8 cellular contexts compared by ENCODE assay signal in the genomic region with DNA sequence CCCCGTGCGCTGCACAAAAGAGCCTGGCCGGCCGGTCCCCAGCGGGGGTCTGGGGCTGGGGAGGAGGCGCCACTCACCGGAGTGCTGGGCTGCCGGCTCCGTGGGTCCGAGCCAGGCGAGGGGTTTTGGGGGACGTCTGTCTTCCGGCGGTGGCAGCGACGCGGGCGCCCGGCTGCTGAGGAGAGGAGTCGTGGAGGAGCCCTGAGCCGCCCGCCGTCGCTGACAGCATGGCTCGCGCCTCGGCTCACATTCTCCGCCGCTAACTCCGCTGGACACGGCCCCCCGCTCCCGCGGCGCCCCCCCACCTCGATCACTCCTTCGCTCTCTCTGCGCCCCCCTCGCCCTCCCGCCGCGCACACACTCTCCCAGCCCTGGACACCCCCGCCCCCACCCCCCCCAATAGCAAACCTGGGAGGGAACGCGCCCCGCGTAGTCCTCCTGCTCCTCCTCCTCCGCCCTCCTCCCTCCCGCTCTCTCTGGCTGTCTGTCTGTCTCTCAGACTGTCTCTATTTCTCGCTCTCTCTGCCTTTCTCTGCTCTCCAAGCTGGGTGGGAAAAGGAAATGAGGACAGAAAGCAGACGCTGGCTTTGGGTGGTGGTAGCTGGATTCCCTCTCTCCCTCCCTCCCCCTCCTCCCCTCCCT. TPM values are rescaled to one million over a fixed set of nuclear protein-coding genes. Genes with fewer than 3 reads are reported as not detected.
DNase-seq lines count a peak whose midpoint lies in the region; FAIRE-seq and TF ChIP-seq lines count a peak whose summit lies in the region.

No MANE protein-coding gene starts in this region.

- FAIRE-seq in small intestine (lab: Jason Lieb, UNC): no peak

- H3K9ac ChIP-seq in OCI-LY1 (ENCODE audit: low read length): peak overlapping the region; percentile 77
- peak overlapping the region; percentile 66; the same call in 1 of the 2 replicates for H3K9ac ChIP-seq in iPS-20b (ENCODE audit: low read depth, low read length)

- H3K27me3 ChIP-seq in OCI-LY1 (ENCODE audit: insufficient read depth, low read length) (no peaks in the 10 kb centered on the region), iPS-20b (ENCODE audit: insufficient read depth, low read length) (peaks cover 8% of the 10 kb centered on the region), small intestine (ENCODE audit: control insufficient read depth in 2 of 2, insufficient read depth in 2 of 2, low read length in 2 of 2) (no peaks in the 10 kb centered on the region)

- peak overlapping the region; percentile 87 for H3K4me2 ChIP-seq in OCI-LY1 (ENCODE audit: low read length)

- H3F3A ChIP-seq in OCI-LY1 (ENCODE audit: insufficient read depth, low read length): no peaks in the 10 kb centered on the region

- no peaks in the 10 kb centered on the region for H3K79me2 ChIP-seq in OCI-LY1 (ENCODE audit: insufficient read depth, low read length)

- DNase-seq in activated effector memory CD4-positive, alpha-beta T cell treated with anti-CD3 and anti-CD28 coated beads, Interleukin-2, amount 50 U/mL, for 16 hours: peak; percentile 74
- DNase-seq in activated effector memory CD4-positive, alpha-beta T cell treated with Interleukin-2 at 50 U/mL for 16 hours: no peak
- DNase-seq in astrocyte of the hippocampus (ENCODE audit: low read depth, low spot score) (peak; percentile 60), small intestine (no peak), OCI-M2 (lab: John Stamatoyannopoulos, UW; ENCODE audit: unreplicated experiment) (no peak), SK-N-DZ (ENCODE audit: low spot score) (no peak)

- no peaks in the 10 kb centered on the region for H3K9me2 ChIP-seq in OCI-LY1 (ENCODE audit: low read depth, low read length)

- H4K20me1 ChIP-seq in OCI-LY1 (ENCODE audit: insufficient read depth, low read length): no peaks in the 10 kb centered on the region

- no peak for TF ChIP-seq CTCF in OCI-LY1 (IDR thresholded peaks at IDR 0.05; ENCODE audit: low read length)

- H3K9me3 ChIP-seq in OCI-LY1 (ENCODE audit: low read length) (no peaks in the 10 kb centered on the region), iPS-20b (ENCODE audit: insufficient read depth, low read depth, low read length) (no peaks in the 10 kb centered on the region), small intestine (ENCODE audit: control insufficient read depth, low read depth) (no peaks in the 10 kb centered on the region)

- H3K36me3 ChIP-seq in OCI-LY1 (ENCODE audit: insufficient read depth, low read length) (no peaks in the 10 kb centered on the region), iPS-20b (ENCODE audit: insufficient read depth, low read depth, low read length) (no peaks in the 10 kb centered on the region), small intestine (ENCODE audit: control insufficient read depth in 2 of 2, insufficient read depth in 2 of 2, low read length in 2 of 2) (no peaks in the 10 kb centered on the region)

- no peak overlapping the region for H2AFZ ChIP-seq in OCI-LY1 (ENCODE audit: low read length)

- 0 to 1% (median 1%) methylated on average over 21 to 51 of the region's 51 CpGs for whole genome bisulfite sequencing in small intestine, 3 donors

- H3K27ac ChIP-seq in OCI-LY1 (ENCODE audit: low read depth, low read length, poor library complexity, severe bottlenecking): peak overlapping the region; percentile 27
- H3K27ac ChIP-seq in iPS-20b (ENCODE audit: low read length): no peak overlapping the region
- H3K27ac ChIP-seq in small intestine (ENCODE audit: low read depth in 1 of 2, low read length in 1 of 2): peak overlapping the region; percentile 63 to 84

- H3K4me3 ChIP-seq in OCI-LY1 (ENCODE audit: low read depth, low read length, poor library complexity, severe bottlenecking): peak overlapping the region; percentile 72
- peak overlapping the region; percentile 81 for H3K4me3 ChIP-seq in iPS-20b (ENCODE audit: low read length)
- H3K4me3 ChIP-seq in small intestine (ENCODE audit: low read depth in 1 of 2, low read length in 2 of 2): peak overlapping the region; percentile 76 to 82

- peaks cover 33% of the 10 kb centered on the region for H3K4me1 ChIP-seq in OCI-LY1 (ENCODE audit: insufficient read depth, low read length, severe bottlenecking)
- H3K4me1 ChIP-seq in iPS-20b (ENCODE audit: insufficient read depth, low read length): peaks cover 51% of the 10 kb centered on the region
- H3K4me1 ChIP-seq in small intestine (ENCODE audit: control insufficient read depth in 2 of 2, insufficient read depth in 1 of 2, low read depth in 1 of 2, low read length in 1 of 2): peaks cover 3 to 6% of the 10 kb centered on the region in 2 donors

RNA-seq across cellular contexts. Expression of a gene that starts 0.5 kb away (rescaled TPM):
- 1 to 10 TPM; 3.5 to 8.7 (median 5.1) TPM for polyA plus RNA-seq in small intestine
- polyA plus RNA-seq in SK-N-DZ (2014; cell fraction: cytosol; rRNA removed): 1.5 and 3.5 TPM in 2 replicates
- 3.2 and 3.8 TPM in 2 replicates for polyA plus RNA-seq in SK-N-DZ (2014; cell fraction: nucleus; rRNA removed)

RNA-seq across cellular contexts. Expression of a gene that starts 31.5 kb away (rescaled TPM):
- 10 to 100 TPM in 1 of 3 donors, 1 to 10 TPM in 2; 1.6 to 12.6 (median 1.6) TPM for polyA plus RNA-seq in small intestine
- not detected in 2 replicates for polyA plus RNA-seq in SK-N-DZ (2014; cell fraction: cytosol; rRNA removed)
- polyA plus RNA-seq in SK-N-DZ (2014; cell fraction: nucleus; rRNA removed): not detected in 2 replicates

Comparison
In these comparisons a context has a peak if more than half of its experiments do, and no peak if none do; other contexts are left out.
1. DNase-seq: peak in activated effector memory CD4-positive, alpha-beta T cell treated with anti-CD3 and anti-CD28 coated beads, Interleukin-2, amount 50 U/mL, for 16 hours (single experiment) and astrocyte of the hippocampus (single experiment); none in activated effector memory CD4-positive, alpha-beta T cell treated with Interleukin-2 at 50 U/mL for 16 hours (single experiment), small intestine (single experiment), OCI-M2 (single experiment) and SK-N-DZ (single experiment).
2. Peak in every context shown above with its lines, with median percentiles within 50 percentile points of each other: H3K4me3 ChIP-seq.